23 cellular contexts compared by ENCODE assay signal in genomic region chr7:98974906-98975816, GRCh38.
DNase-seq lines count a peak whose midpoint lies in the region; ATAC-seq, FAIRE-seq and TF ChIP-seq lines count a peak whose summit lies in the region.
"Had no signal": no experiment of that assay in that cellular context is flagged by ENCODE, and none has a peak within 500 bp of the region (broad histone marks: within the 10 kb centered on the region; RNA-seq: fewer than 3 reads in every experiment).

No MANE protein-coding gene starts in this region.

- no peaks in the 10 kb centered on the region for H4K20me1 ChIP-seq in K562 (replicated peaks; ENCODE audit: control insufficient read depth, insufficient read depth, low read length)

- TF ChIP-seq CTCF in K562 (IDR thresholded peaks at IDR 0.05 in 2 of 3, conservative IDR thresholded peaks at IDR 0.05 in 1 of 3; ENCODE audit: insufficient read depth in 2 of 3, low read depth in 1 of 3, low read length in 3 of 3) (no peak), left ventricle myocardium inferior (IDR thresholded peaks at IDR 0.05; ENCODE audit: borderline replicate concordance) (no peak)

- in situ Hi-C loops in K562 (cut with MboI): no loop called here

- no peak for TF ChIP-seq EP300 in K562 (IDR thresholded peaks at IDR 0.05; ENCODE audit: low read length)

- no peaks in the 10 kb centered on the region for H3K4me1 Mint-ChIP-seq in activated CD8-positive, alpha-beta memory T cell treated with anti-CD3 and anti-CD28 coated beads, Interleukin-2, amount 10 ng/mL, durations not matched to agents 7 days and 5 days
- H3K4me1 Mint-ChIP-seq: stimulated activated naive B cell treated with anti-CD40 and anti-IgM and Interleukin-4, amounts not matched to agents 10 μg/mL and 1 μg/mL and 100 μg/mL, for 72 hours had no signal

- H3K27ac ChIP-seq in K562 (ENCODE audit: extremely low read depth, low read depth, low read length) (no peak overlapping the region), left ventricle myocardium inferior (replicated peaks) (peak overlapping the region; percentile 81)
- H3K27ac ChIP-seq: suprapubic skin had no signal

- H3K9me1 ChIP-seq in K562 (ENCODE audit: control insufficient read depth, insufficient read depth, low read length): no peaks in the 10 kb centered on the region

- H3K36me3 Mint-ChIP-seq in activated CD8-positive, alpha-beta memory T cell treated with anti-CD3 and anti-CD28 coated beads, Interleukin-2, amount 10 ng/mL, durations not matched to agents 7 days and 5 days: peaks cover 54% of the 10 kb centered on the region

- CTCF ChIA-PET in activated CD8-positive, alpha-beta memory T cell treated with anti-CD3 and anti-CD28 coated beads, Interleukin-2, amount 10 ng/mL, durations not matched to agents 7 days and 5 days (lab: Charles Lee): no interaction called here
- CTCF ChIA-PET in K562 (lab: Yijun Ruan, JAX; ENCODE audit: low intra/inter-chr PET ratio): no interaction called here

- POLR2A ChIA-PET in K562 (lab: Yijun Ruan, JAX): interaction anchor here (0.6 kb wide), 1 partner anchor 10 kb away, joined by 4 read pairs; no protein-coding TSS in a partner anchor

- H3K27me3 Mint-ChIP-seq in activated CD8-positive, alpha-beta memory T cell treated with anti-CD3 and anti-CD28 coated beads, Interleukin-2, amount 10 ng/mL, durations not matched to agents 7 days and 5 days: no peaks in the 10 kb centered on the region
- H3K27me3 Mint-ChIP-seq: IgD-negative memory B cell; naive thymus-derived CD4-positive, alpha-beta T cell; stimulated activated naive B cell treated with anti-CD40 and anti-IgM and Interleukin-4, amounts not matched to agents 10 μg/mL and 1 μg/mL and 100 μg/mL, for 72 hours had no signal

- 92% methylated on average over 17 of the region's 17 CpGs for WGBS in K562 (ENCODE audit: insufficient coverage, low coverage, missing lambda C conversion rate)

- H3K4me1 ChIP-seq in K562 (replicated peaks in 1 of 2; ENCODE audit: control insufficient read depth in 2 of 2, insufficient read depth in 2 of 2, low read length in 2 of 2) (no peaks in the 10 kb centered on the region), left ventricle myocardium inferior (peaks cover 21% of the 10 kb centered on the region)
- H3K4me1 ChIP-seq: suprapubic skin had no signal

- H2AFZ ChIP-seq in K562 (ENCODE audit: low read depth, low read length): no peak overlapping the region

- TF ChIP-seq RAD21 in K562 (CRISPR knock-in tag; conservative IDR thresholded peaks at IDR 0.05 in 1 of 2, IDR thresholded peaks at IDR 0.05 in 1 of 2): no peak

- DNase-seq in activated CD8-positive, alpha-beta memory T cell treated with anti-CD3 and anti-CD28 coated beads, Interleukin-2, amount 50 U/mL, for 48 hours: peak; percentile 25
- no peak for DNase-seq in activated CD8-positive, alpha-beta memory T cell treated with anti-CD3 and anti-CD28 coated beads, Interleukin-2, amount 10 ng/mL, durations not matched to agents 7 days and 5 days
- DNase-seq in K562 (ENCODE audit: extremely low read depth in 1 of 4, low spot score in 3 of 4): no peak
- peak; percentile 75 for DNase-seq in left ventricle myocardium inferior
- peak; percentile 35 for DNase-seq in pons (ENCODE audit: low spot score)
- no peak for DNase-seq in stimulated activated naive CD4-positive, alpha-beta T cell (lab: John Stamatoyannopoulos, UW)
- no peak for DNase-seq in NCI-H345 treated with DMSO at 0.1 percent for 48 hours (lab: John Stamatoyannopoulos, UW; ENCODE audit: unreplicated experiment)
- DNase-seq: activated CD4-positive, CD25-positive, alpha-beta regulatory T cell; Calu3; DMS79 treated with DMSO at 0.1 percent for 48 hours; effector CD4-positive, alpha-beta T cell; HFFc6; naive thymus-derived CD4-positive, alpha-beta T cell; RPMI8226; stimulated activated naive B cell treated with anti-CD40 and anti-IgM and Interleukin-4, amounts not matched to agents 10 μg/mL and 1 μg/mL and 100 μg/mL, for 72 hours had no signal

- H3K27me3 ChIP-seq in K562 (ENCODE audit: control insufficient read depth in 2 of 2, insufficient read depth in 2 of 2, low read length in 2 of 2) (no peaks in the 10 kb centered on the region), left ventricle myocardium inferior (ENCODE audit: low read depth) (no peaks in the 10 kb centered on the region)
- H3K27me3 ChIP-seq: suprapubic skin had no signal

- no peaks in the 10 kb centered on the region for H3K9me3 Mint-ChIP-seq in activated CD8-positive, alpha-beta memory T cell treated with anti-CD3 and anti-CD28 coated beads, Interleukin-2, amount 10 ng/mL, durations not matched to agents 7 days and 5 days (ENCODE audit: low read depth)
- H3K9me3 Mint-ChIP-seq: activated naive CD4-positive, alpha-beta T cell treated with anti-CD3 and anti-CD28 coated beads, Interleukin-2, amount 50 U/mL, for 72 hours; HFFc6; IgD-negative memory B cell; naive thymus-derived CD4-positive, alpha-beta T cell; stimulated activated naive B cell treated with anti-CD40 and anti-IgM and Interleukin-4, amounts not matched to agents 10 μg/mL and 1 μg/mL and 100 μg/mL, for 72 hours had no signal

- intact Hi-C loops in K562 (cut with micrococcal nuclease) (no loop called here), left ventricle myocardium inferior (cut with micrococcal nuclease) (no loop called here)

- peaks cover 99% of the 10 kb centered on the region for H3K36me3 ChIP-seq in K562 (ENCODE audit: control insufficient read depth, insufficient read depth, low read length)
- peaks cover 96% of the 10 kb centered on the region for H3K36me3 ChIP-seq in left ventricle myocardium inferior

- peak; percentile 26 for FAIRE-seq in K562 (lab: Jason Lieb, UNC)
- FAIRE-seq: colon, GM19239, H1, urothelium cell line had no signal

- H3K4me3 Mint-ChIP-seq in activated CD8-positive, alpha-beta memory T cell treated with anti-CD3 and anti-CD28 coated beads, Interleukin-2, amount 10 ng/mL, durations not matched to agents 7 days and 5 days: no peak overlapping the region
- H3K4me3 Mint-ChIP-seq: HFFc6; IgD-negative memory B cell; naive thymus-derived CD4-positive, alpha-beta T cell; stimulated activated naive B cell treated with anti-CD40 and anti-IgM and Interleukin-4, amounts not matched to agents 10 μg/mL and 1 μg/mL and 100 μg/mL, for 72 hours had no signal

- no peak for TF ChIP-seq POLR2A in K562 (conservative IDR thresholded peaks at IDR 0.05)

- H3K9me3 ChIP-seq in K562 (replicated peaks; ENCODE audit: control insufficient read depth, insufficient read depth, low read depth, low read length): no peaks in the 10 kb centered on the region
- H3K9me3 ChIP-seq in left ventricle myocardium inferior (replicated peaks): no peaks in the 10 kb centered on the region
- H3K9me3 ChIP-seq: suprapubic skin had no signal

- H3K9ac ChIP-seq in K562 (ENCODE audit: insufficient read depth in 1 of 2, low read depth in 2 of 2, low read length in 2 of 2): no peak overlapping the region

- no peak for ATAC-seq in activated CD8-positive, alpha-beta memory T cell treated with anti-CD3 and anti-CD28 coated beads, Interleukin-2, amount 10 ng/mL, durations not matched to agents 7 days and 5 days
- ATAC-seq in K562: no peak
- no peak for ATAC-seq in GM21786 (IDR thresholded peaks at IDR 0.05; ENCODE audit: unreplicated experiment)
- ATAC-seq: activated naive CD4-positive, alpha-beta T cell treated with anti-CD3 and anti-CD28 coated beads, Interleukin-2, amount 50 U/mL, for 72 hours; naive thymus-derived CD4-positive, alpha-beta T cell; stimulated activated naive B cell treated with anti-CD40 and anti-IgM and Interleukin-4, amounts not matched to agents 10 μg/mL and 1 μg/mL and 100 μg/mL, for 72 hours had no signal

- H3K4me2 ChIP-seq in K562 (ENCODE audit: insufficient read depth, low read length): no peak overlapping the region

- BruUV-seq in K562 (replicated peaks; lab: Mats Ljungman, UMichigan): no TSS peak

- H3K4me3 ChIP-seq in K562: no peak overlapping the region
- H3K4me3 ChIP-seq in left ventricle myocardium inferior: no peak overlapping the region
- H3K4me3 ChIP-seq: suprapubic skin had no signal

- H3K27ac Mint-ChIP-seq in activated CD8-positive, alpha-beta memory T cell treated with anti-CD3 and anti-CD28 coated beads, Interleukin-2, amount 10 ng/mL, durations not matched to agents 7 days and 5 days: no peak overlapping the region
- H3K27ac Mint-ChIP-seq: activated naive CD4-positive, alpha-beta T cell treated with anti-CD3 and anti-CD28 coated beads, Interleukin-2, amount 50 U/mL, for 72 hours; HFFc6 had no signal

- H3K79me2 ChIP-seq in K562 (ENCODE audit: control insufficient read depth, insufficient read depth, low read length): no peaks in the 10 kb centered on the region

TF ChIP-seq in K562, 482 proteins besides CTCF, POLR2A, EP300 and RAD21:
- TF ChIP-seq ATF1 (CRISPR knock-in tag; IDR thresholded peaks at IDR 0.05) (no peak), ATF1 (tag; IDR thresholded peaks at IDR 0.05) (no peak), ZC3H8 (IDR thresholded peaks at IDR 0.05) (no peak), ZNF197 (CRISPR knock-in tag; IDR thresholded peaks at IDR 0.05; ENCODE audit: low read depth) (no peak), U2AF1 (optimal IDR thresholded peaks at IDR 0.05; ENCODE audit: low read depth, low read length) (no peak), RAD51 (IDR thresholded peaks at IDR 0.05; ENCODE audit: borderline replicate concordance, low read depth) (no peak), HOMEZ (CRISPR knock-in tag; IDR thresholded peaks at IDR 0.05) (no peak)

Comparison
In these comparisons a context has a peak if more than half of its experiments do, and no peak if none do; other contexts are left out.
1. DNase-seq: peak in activated CD8-positive, alpha-beta memory T cell treated with anti-CD3 and anti-CD28 coated beads, Interleukin-2, amount 50 U/mL, for 48 hours (single experiment), left ventricle myocardium inferior (single experiment) and pons (single experiment); none in activated CD8-positive, alpha-beta memory T cell treated with anti-CD3 and anti-CD28 coated beads, Interleukin-2, amount 10 ng/mL, durations not matched to agents 7 days and 5 days (single experiment), K562 (0 of 4), stimulated activated naive CD4-positive, alpha-beta T cell (0 of 6) and NCI-H345 treated with DMSO at 0.1 percent for 48 hours (single experiment).